22 cellular contexts compared by ENCODE assay signal in genomic region chr1:182875889-182876288, GRCh38.
"Had no signal": no experiment of that assay in that cellular context is flagged by ENCODE, and none has a peak within 500 bp of the region (broad histone marks: within the 10 kb centered on the region; RNA-seq: fewer than 3 reads in every experiment).

No MANE protein-coding gene starts in this region.

- H3K9me3 Mint-ChIP-seq: activated B cell treated with CpG ODN at 0.5 μM for 24 hours; activated T-helper 1 cell treated with anti-CD3 and anti-CD28 coated beads, Interleukin-12 subunit alpha, Interleukin-12 subunit beta, Interleukin-2, Interleukin-4 antibody, amounts not matched to agents 30 ng/mL and 10 ng/mL and 1 ng/mL, durations not matched to agents 14 hours and 24 hours and 36 hours; dendritic cell treated with granulocyte-macrophage colony-stimulating factor and Interleukin-4, amounts not matched to agents 40 ng/mL and 50 ng/mL, for 4 days; naive thymus-derived CD4-positive, alpha-beta T cell; neural crest cell; stimulated activated memory B cell treated with anti-CD40 and anti-IgM and Interleukin-4, amounts not matched to agents 10 μg/mL and 1 μg/mL and 100 μg/mL, for 72 hours; T-helper 1 cell treated with Interleukin-12 subunit alpha and Interleukin-12 subunit beta and Interleukin-4 antibody, amounts not matched to agents 30 μg/mL and 1 μg/mL, for 36 hours had no signal

- H3K27me3 Mint-ChIP-seq: activated B cell treated with CpG ODN at 0.5 μM for 24 hours; dendritic cell treated with granulocyte-macrophage colony-stimulating factor and Interleukin-4, amounts not matched to agents 40 ng/mL and 50 ng/mL, for 4 days; naive thymus-derived CD4-positive, alpha-beta T cell; stimulated activated memory B cell treated with anti-CD40 and anti-IgM and Interleukin-4, amounts not matched to agents 10 μg/mL and 1 μg/mL and 100 μg/mL, for 72 hours had no signal

- H3K27ac Mint-ChIP-seq: activated B cell treated with CpG ODN at 0.5 μM for 24 hours; activated T-helper 1 cell treated with anti-CD3 and anti-CD28 coated beads, Interleukin-12 subunit alpha, Interleukin-12 subunit beta, Interleukin-2, Interleukin-4 antibody, amounts not matched to agents 30 ng/mL and 10 ng/mL and 1 ng/mL, durations not matched to agents 14 hours and 24 hours and 36 hours; dendritic cell treated with granulocyte-macrophage colony-stimulating factor and Interleukin-4, amounts not matched to agents 40 ng/mL and 50 ng/mL, for 4 days; stimulated activated memory B cell treated with anti-CD40 and anti-IgM and Interleukin-4, amounts not matched to agents 10 μg/mL and 1 μg/mL and 100 μg/mL, for 72 hours; T-helper 1 cell treated with Interleukin-12 subunit alpha and Interleukin-12 subunit beta and Interleukin-4 antibody, amounts not matched to agents 30 μg/mL and 1 μg/mL, for 36 hours had no signal

- H3K4me1 Mint-ChIP-seq: activated B cell treated with CpG ODN at 0.5 μM for 24 hours; neural crest cell; stimulated activated memory B cell treated with anti-CD40 and anti-IgM and Interleukin-4, amounts not matched to agents 10 μg/mL and 1 μg/mL and 100 μg/mL, for 72 hours had no signal

- H3K27me3 ChIP-seq: right lobe of liver, upper lobe of left lung had no signal

- H3K4me3 Mint-ChIP-seq: activated B cell treated with CpG ODN at 0.5 μM for 24 hours; activated T-helper 1 cell treated with anti-CD3 and anti-CD28 coated beads, Interleukin-12 subunit alpha, Interleukin-12 subunit beta, Interleukin-2, Interleukin-4 antibody, amounts not matched to agents 30 ng/mL and 10 ng/mL and 1 ng/mL, durations not matched to agents 14 hours and 24 hours and 36 hours; dendritic cell treated with granulocyte-macrophage colony-stimulating factor and Interleukin-4, amounts not matched to agents 40 ng/mL and 50 ng/mL, for 4 days; naive thymus-derived CD4-positive, alpha-beta T cell; neural crest cell; stimulated activated memory B cell treated with anti-CD40 and anti-IgM and Interleukin-4, amounts not matched to agents 10 μg/mL and 1 μg/mL and 100 μg/mL, for 72 hours; T-helper 1 cell treated with Interleukin-12 subunit alpha and Interleukin-12 subunit beta and Interleukin-4 antibody, amounts not matched to agents 30 μg/mL and 1 μg/mL, for 36 hours had no signal

- H3K4me3 ChIP-seq: lower lobe of right lung, right lobe of liver, upper lobe of left lung had no signal

- ATAC-seq: left lobe of liver; lower lobe of right lung; naive thymus-derived CD4-positive, alpha-beta T cell; right lobe of liver; stimulated activated memory B cell treated with anti-CD40 and anti-IgM and Interleukin-4, amounts not matched to agents 10 μg/mL and 1 μg/mL and 100 μg/mL, for 72 hours had no signal

- FAIRE-seq: endometrium, kidney, small intestine had no signal

- DNase-seq: activated B cell treated with CpG ODN at 0.5 μM for 24 hours; activated CD4-positive, alpha-beta T cell treated with anti-CD3 and anti-CD28 coated beads for 4 hours; activated CD8-positive, alpha-beta memory T cell treated with anti-CD3 and anti-CD28 coated beads, Interleukin-2, amount 50 U/mL, for 48 hours; activated gamma-delta T cell; effector CD4-positive, alpha-beta T cell; foreskin melanocyte; kidney; lower lobe of right lung; naive thymus-derived CD4-positive, alpha-beta T cell; occipital lobe; right lobe of liver; small intestine; stimulated activated CD4-positive, alpha-beta T cell treated with anti-CD3 and anti-CD28 coated beads, Interleukin-2, amount 100 ng/mL, for 24 hours; T1000; upper lobe of left lung had no signal
